In genomic region chr9:126117631-126118030, GRCh38 we compare ENCODE assay signal across 15 cellular contexts.
DNase-seq lines count a peak whose midpoint lies in the region; ATAC-seq and TF ChIP-seq lines count a peak whose summit lies in the region.
"Had no signal": no experiment of that assay in that cellular context is flagged by ENCODE, and none has a peak within 500 bp of the region (broad histone marks: within the 10 kb centered on the region; RNA-seq: fewer than 3 reads in every experiment).

No MANE protein-coding gene starts in this region.

- H3K36me3 Mint-ChIP-seq in activated CD8-positive, alpha-beta memory T cell treated with anti-CD3 and anti-CD28 coated beads, Interleukin-2, amount 10 ng/mL, durations not matched to agents 7 days and 5 days = no peaks in the 10 kb centered on the region
- H3K36me3 Mint-ChIP-seq in activated T-cell treated with anti-CD3 and anti-CD28 coated beads, Interleukin-2, amount 50 U/mL, for 72 hours (ENCODE audit: insufficient read depth in 2 of 2) = no peaks in the 10 kb centered on the region
- H3K36me3 Mint-ChIP-seq: CD8-positive, alpha-beta memory T cell had no signal

- no peak overlapping the region for H3K27ac Mint-ChIP-seq in activated CD8-positive, alpha-beta memory T cell treated with anti-CD3 and anti-CD28 coated beads, Interleukin-2, amount 10 ng/mL, durations not matched to agents 7 days and 5 days
- no peak overlapping the region for H3K27ac Mint-ChIP-seq in activated T-cell treated with anti-CD3 and anti-CD28 coated beads, Interleukin-2, amount 50 U/mL, for 72 hours

- TF ChIP-seq POLR2A in sigmoid colon (IDR thresholded peaks at IDR 0.05) = no peak

- H3K4me3 ChIP-seq in sigmoid colon = no peak overlapping the region
- H3K4me3 ChIP-seq: PC-9 had no signal

- H3K36me3 ChIP-seq in sigmoid colon = no peaks in the 10 kb centered on the region

- H3K4me3 Mint-ChIP-seq in activated CD8-positive, alpha-beta memory T cell treated with anti-CD3 and anti-CD28 coated beads, Interleukin-2, amount 10 ng/mL, durations not matched to agents 7 days and 5 days = no peak overlapping the region
- no peak overlapping the region for H3K4me3 Mint-ChIP-seq in activated T-cell treated with anti-CD3 and anti-CD28 coated beads, Interleukin-2, amount 50 U/mL, for 72 hours
- H3K4me3 Mint-ChIP-seq: CD8-positive, alpha-beta memory T cell had no signal

- TF ChIP-seq EP300 in sigmoid colon (IDR thresholded peaks at IDR 0.05) = no peak

- no peaks in the 10 kb centered on the region for H3K4me1 Mint-ChIP-seq in activated CD8-positive, alpha-beta memory T cell treated with anti-CD3 and anti-CD28 coated beads, Interleukin-2, amount 10 ng/mL, durations not matched to agents 7 days and 5 days
- no peaks in the 10 kb centered on the region for H3K4me1 Mint-ChIP-seq in activated T-cell treated with anti-CD3 and anti-CD28 coated beads, Interleukin-2, amount 50 U/mL, for 72 hours (ENCODE audit: low read depth)
- H3K4me1 Mint-ChIP-seq: CD8-positive, alpha-beta memory T cell had no signal

- H3K9me3 ChIP-seq in sigmoid colon = no peaks in the 10 kb centered on the region

- H3K27me3 Mint-ChIP-seq in activated CD8-positive, alpha-beta memory T cell treated with anti-CD3 and anti-CD28 coated beads, Interleukin-2, amount 10 ng/mL, durations not matched to agents 7 days and 5 days = peaks cover 18% of the 10 kb centered on the region
- H3K27me3 Mint-ChIP-seq in activated T-cell treated with anti-CD3 and anti-CD28 coated beads, Interleukin-2, amount 50 U/mL, for 72 hours (ENCODE audit: low read depth) = peaks cover 21% of the 10 kb centered on the region

- ATAC-seq in activated CD8-positive, alpha-beta memory T cell treated with anti-CD3 and anti-CD28 coated beads, Interleukin-2, amount 10 ng/mL, durations not matched to agents 7 days and 5 days = no peak
- ATAC-seq in left lobe of liver (no peak), HG03039 (IDR thresholded peaks at IDR 0.05; ENCODE audit: unreplicated experiment) (no peak)
- no peak for ATAC-seq in activated T-cell treated with anti-CD3 and anti-CD28 coated beads, Interleukin-2, amount 50 U/mL, for 72 hours (replicated peaks in 1 of 2)

- H3K27ac ChIP-seq in sigmoid colon = no peak overlapping the region
- H3K27ac ChIP-seq: KMS-11, PC-9, RWPE1 had no signal

- H3K9me3 Mint-ChIP-seq in activated CD8-positive, alpha-beta memory T cell treated with anti-CD3 and anti-CD28 coated beads, Interleukin-2, amount 10 ng/mL, durations not matched to agents 7 days and 5 days (ENCODE audit: low read depth) = no peaks in the 10 kb centered on the region
- no peaks in the 10 kb centered on the region for H3K9me3 Mint-ChIP-seq in activated T-cell treated with anti-CD3 and anti-CD28 coated beads, Interleukin-2, amount 50 U/mL, for 72 hours
- H3K9me3 Mint-ChIP-seq: CD8-positive, alpha-beta memory T cell had no signal

- intact Hi-C loops in sigmoid colon (cut with DNase I) = no loop called here

- no peaks in the 10 kb centered on the region for H3K4me1 ChIP-seq in sigmoid colon

- 88 to 89% methylated on average over 9 of the region's 9 CpGs for WGBS in sigmoid colon, 2 donors

- TF ChIP-seq CTCF in sigmoid colon (IDR thresholded peaks at IDR 0.05) = no peak

- no peaks in the 10 kb centered on the region for H3K27me3 ChIP-seq in sigmoid colon

- peak; percentile 2 for DNase-seq in GM03348 (ENCODE audit: low spot score)
- DNase-seq in activated CD8-positive, alpha-beta memory T cell treated with anti-CD3 and anti-CD28 coated beads, Interleukin-2, amount 10 ng/mL, durations not matched to agents 7 days and 5 days = peak; percentile 21
- DNase-seq in left lobe of liver (ENCODE audit: low spot score) = peak; percentile 11
- peak; percentile 44 for DNase-seq in sigmoid colon
- no peak for DNase-seq in activated T-cell treated with anti-CD3 and anti-CD28 coated beads, Interleukin-2, amount 50 U/mL, for 72 hours
- DNase-seq in hypothalamus (lab: John Stamatoyannopoulos, UW) = no peak
- DNase-seq: C1 segment of cervical spinal cord; CD8-positive, alpha-beta memory T cell; NCI-H187; NCI-H226; NCI-H526; PC-9 had no signal

- CTCF ChIA-PET in activated CD8-positive, alpha-beta memory T cell treated with anti-CD3 and anti-CD28 coated beads, Interleukin-2, amount 10 ng/mL, durations not matched to agents 7 days and 5 days (lab: Charles Lee) = no interaction called here

Comparison
In these comparisons a context has a peak if more than half of its experiments do, and no peak if none do; other contexts are left out.
1. DNase-seq: peak in GM03348 (single experiment), activated CD8-positive, alpha-beta memory T cell treated with anti-CD3 and anti-CD28 coated beads, Interleukin-2, amount 10 ng/mL, durations not matched to agents 7 days and 5 days (single experiment), left lobe of liver (single experiment) and sigmoid colon (single experiment); none in activated T-cell treated with anti-CD3 and anti-CD28 coated beads, Interleukin-2, amount 50 U/mL, for 72 hours (0 of 2) and hypothalamus (0 of 51).